8 cellular contexts compared by ENCODE assay signal in the genomic region with DNA sequence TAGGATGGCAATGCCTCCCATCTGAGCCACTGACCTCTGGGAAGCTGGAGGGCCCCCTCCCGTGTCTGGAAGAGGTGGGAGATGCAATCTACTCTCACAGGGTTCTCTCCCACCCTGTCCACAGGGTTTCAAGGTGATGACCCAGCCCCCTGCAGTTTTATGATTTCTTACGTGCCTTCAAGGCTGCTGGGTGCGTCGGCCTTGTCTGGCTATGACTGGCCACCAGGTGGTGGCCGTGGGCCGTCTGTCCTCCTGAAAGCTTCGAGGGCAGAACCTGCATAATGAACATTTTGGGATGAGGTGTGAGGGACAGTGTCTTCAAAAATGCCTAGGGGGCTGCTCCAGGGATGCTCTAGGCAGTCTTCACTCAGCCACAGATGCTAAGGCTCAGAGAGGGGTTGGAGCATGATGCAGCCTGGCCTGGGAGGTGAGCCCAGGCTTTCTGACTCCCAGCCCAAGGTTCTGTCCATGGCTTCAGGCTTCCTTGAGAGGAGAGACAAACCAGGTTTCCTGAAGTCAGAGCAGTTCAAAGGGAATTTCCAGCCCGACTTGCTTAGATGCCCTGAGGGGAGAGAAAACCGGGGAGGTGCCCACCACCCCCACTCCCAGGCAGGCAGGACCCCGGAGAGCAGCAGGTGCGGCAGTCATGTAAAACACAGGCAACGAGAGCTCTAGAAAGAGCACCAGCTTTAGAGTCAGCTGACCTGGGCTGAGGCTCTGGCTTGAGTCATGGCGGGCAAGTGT. TPM values are rescaled to one million over a fixed set of nuclear protein-coding genes. Genes with fewer than 3 reads are reported as not detected.
DNase-seq lines count a peak whose midpoint lies in the region; ATAC-seq and TF ChIP-seq lines count a peak whose summit lies in the region.

No MANE protein-coding gene starts in this region.

- H3K36me3 ChIP-seq in esophagus muscularis mucosa, result no peaks in the 10 kb centered on the region
- H3K36me3 ChIP-seq in neutrophil, result peaks cover 29% of the 10 kb centered on the region

- peak; percentile 54 to 75 (median 65) for TF ChIP-seq CTCF in esophagus muscularis mucosa (IDR thresholded peaks at IDR 0.05)
- TF ChIP-seq CTCF in neutrophil (IDR thresholded peaks at IDR 0.05), result peak; percentile 63

- H3K9me3 ChIP-seq in esophagus muscularis mucosa, result no peaks in the 10 kb centered on the region
- no peaks in the 10 kb centered on the region for H3K9me3 ChIP-seq in neutrophil

- in situ Hi-C loops in Caki2 (cut with HindIII; ENCODE audit: low pct_unique_long_range_greater_than_20kb, low sequenced_read_pairs), result no loop called here

- no peak overlapping the region for H3K4me3 ChIP-seq in esophagus muscularis mucosa
- H3K4me3 ChIP-seq in neutrophil (ENCODE audit: low read depth in 1 of 2, low read length in 1 of 2), result peak overlapping the region in 1 of 2 experiments; percentile 1

- H3K4me1 ChIP-seq in esophagus muscularis mucosa (peaks cover 4 to 11% (median 8%) of the 10 kb centered on the region in 4 donors), neutrophil (ENCODE audit: control insufficient read depth in 1 of 2, insufficient read depth in 1 of 2, low read depth in 1 of 2, low read length in 1 of 2) (peaks cover 45 to 53% of the 10 kb centered on the region in 2 experiments)

- DNase-seq in Caki2 (ENCODE audit: low read depth) (peak; percentile 29), RPMI8226 (peak; percentile 68), esophagus muscularis mucosa (ENCODE audit: extremely low spot score) (peak; percentile 92)

- ATAC-seq in GM19463 (IDR thresholded peaks at IDR 0.05; ENCODE audit: unreplicated experiment), result peak; percentile 33
- ATAC-seq in GM19328 (IDR thresholded peaks at IDR 0.05; ENCODE audit: unreplicated experiment), result no peak
- ATAC-seq in HG02938 (IDR thresholded peaks at IDR 0.05; ENCODE audit: unreplicated experiment), result no peak
- ATAC-seq in HG02763 (IDR thresholded peaks at IDR 0.05; ENCODE audit: unreplicated experiment), result no peak

- H3K27me3 ChIP-seq in esophagus muscularis mucosa (peaks cover 0 to 11% (median 0%) of the 10 kb centered on the region in 4 donors), neutrophil (no peaks in the 10 kb centered on the region)

- TF ChIP-seq POLR2A in esophagus muscularis mucosa (IDR thresholded peaks at IDR 0.05; ENCODE audit: low read depth), result no peak

- no peak overlapping the region for H3K27ac ChIP-seq in esophagus muscularis mucosa (replicated peaks in 1 of 4)
- peak overlapping the region; percentile 92 for H3K27ac ChIP-seq in neutrophil

- 39% methylated on average over 12 of the region's 13 CpGs for WGBS in esophagus muscularis mucosa

- intact Hi-C loops in esophagus muscularis mucosa (cut with DNase I), result loop anchor here (5.0 kb wide), 1 partner anchor 175 kb away; no protein-coding TSS in a partner anchor

- no peak for TF ChIP-seq EP300 in esophagus muscularis mucosa (IDR thresholded peaks at IDR 0.05)

RNA-seq across cellular contexts. Expression of a gene that starts 18.7 kb away (rescaled TPM):
- total RNA-seq in Caki2 (2014; rRNA removed; shearing (Covaris generic); ENCODE audit: low replicate concordance), result 0.75 and 7.2 TPM in 2 replicates
- total RNA-seq in esophagus muscularis mucosa, result 10 to 100 TPM in 2 of 4 donors, 1 to 10 TPM in 2; 6.1 to 21.2 (median 9.8) TPM

RNA-seq across cellular contexts. Expression of a gene that starts 36.4 kb away (rescaled TPM):
- total RNA-seq in Caki2 (2014; rRNA removed; shearing (Covaris generic); ENCODE audit: low replicate concordance), result 59.0 and 68.3 TPM in 2 replicates
- 10 to 100 TPM; 13.3 to 29.0 (median 23.4) TPM for total RNA-seq in esophagus muscularis mucosa

Comparison
In these comparisons a context has a peak if more than half of its experiments do, and no peak if none do; other contexts are left out.
1. DNase-seq: peak in every context shown above with its lines; median percentile 92 in esophagus muscularis mucosa; 68 in RPMI8226; 29 in Caki2.